ENCODE assay signal across 15 cellular contexts in genomic region chr1:206662396-206663092, GRCh38. TPM values are rescaled to one million over a fixed set of nuclear protein-coding genes. Genes with fewer than 3 reads are reported as not detected.
DNase-seq lines count a peak whose midpoint lies in the region; ATAC-seq and TF ChIP-seq lines count a peak whose summit lies in the region.
"Had no signal": no experiment of that assay in that cellular context is flagged by ENCODE, and none has a peak within 500 bp of the region (broad histone marks: within the 10 kb centered on the region; RNA-seq: fewer than 3 reads in every experiment).

No MANE protein-coding gene starts in this region.

- no peaks in the 10 kb centered on the region for H3K9me2 ChIP-seq in PC-9 (ENCODE audit: insufficient read depth)

- 0 out of 2 replicates have a peak, but pooled peaks cover 8% of the 10 kb centered on the region for H3K27me3 ChIP-seq in PC-9 (ENCODE audit: insufficient read depth, low read depth)
- H3K27me3 ChIP-seq: testis had no signal

- no peaks in the 10 kb centered on the region for H3K4me1 ChIP-seq in PC-9 (replicated peaks; ENCODE audit: insufficient read depth)
- H3K4me1 ChIP-seq: prostate gland had no signal

- H3K4me3 ChIP-seq in PC-9 = no peak overlapping the region
- H3K4me3 ChIP-seq: prostate gland, testis had no signal

- TF ChIP-seq CTCF in PC-9 (conservative IDR thresholded peaks at IDR 0.05) = no peak

- DNase-seq in activated naive CD4-positive, alpha-beta T cell treated with anti-CD3 and anti-CD28 coated beads, Interleukin-2, amount 50 U/mL, for 72 hours (ENCODE audit: low spot score in 2 of 2) = no peak
- no peak for DNase-seq in activated naive CD4-positive, alpha-beta T cell treated with Interleukin-2 at 50 U/mL for 16 hours
- DNase-seq in PC-9 (peak in 1 of 2 experiments; percentile 39), glomerular visceral epithelial cell (ENCODE audit: extremely low spot score) (peak; percentile 11), NCI-H526 treated with DMSO at 0.1 percent for 48 hours (lab: John Stamatoyannopoulos, UW) (no peak), retina (no peak)
- DNase-seq: activated CD4-positive, alpha-beta T cell treated with anti-CD3 and anti-CD28 coated beads, Interleukin-2, amount 50 U/mL, for 4 hours; dermis blood vessel endothelial cell; DND-41; H9; kidney; NCI-H446 treated with DMSO at 0.1 percent for 48 hours; testis had no signal

- H3K36me3 Mint-ChIP-seq in activated naive CD4-positive, alpha-beta T cell treated with anti-CD3 and anti-CD28 coated beads, Interleukin-2, amount 50 U/mL, for 72 hours = no peaks in the 10 kb centered on the region
- no peaks in the 10 kb centered on the region for H3K36me3 Mint-ChIP-seq in stimulated activated naive CD8-positive, alpha-beta T cell treated with anti-CD3 and anti-CD28 coated beads, Interleukin-15, Interleukin-2, amounts not matched to agents 100 ng/mL and 50 ng/mL, for 24 hours (ENCODE audit: low read depth)

- no peaks in the 10 kb centered on the region for H3K9me3 ChIP-seq in PC-9 (ENCODE audit: insufficient read depth, low read depth)
- H3K9me3 ChIP-seq: prostate gland, testis had no signal

- peaks cover 8% of the 10 kb centered on the region; the same call in 1 of the 2 replicates for H3F3A ChIP-seq in PC-9 (ENCODE audit: insufficient read depth, low read depth)

- H3K79me2 ChIP-seq in PC-9 (ENCODE audit: low read depth) = no peaks in the 10 kb centered on the region

- H3K4me3 Mint-ChIP-seq in stimulated activated naive CD8-positive, alpha-beta T cell treated with anti-CD3 and anti-CD28 coated beads, Interleukin-15, Interleukin-2, amounts not matched to agents 100 ng/mL and 50 ng/mL, for 24 hours = peak overlapping the region; percentile 36
- H3K4me3 Mint-ChIP-seq: H9 had no signal

- H3K36me3 ChIP-seq in PC-9 (ENCODE audit: low read depth) = no peaks in the 10 kb centered on the region
- H3K36me3 ChIP-seq: prostate gland had no signal

- CTCF ChIA-PET in PC-9 (lab: Charles Lee) = interaction anchor here (0.7 to 2.3 kb wide), 4 partner anchors 13 to 185 kb away, joined by 4 to 12 read pairs (median 8); partner anchors contain the start of gene DYRK3

- peaks cover 32% of the 10 kb centered on the region for H3K4me1 Mint-ChIP-seq in stimulated activated naive CD8-positive, alpha-beta T cell treated with anti-CD3 and anti-CD28 coated beads, Interleukin-15, Interleukin-2, amounts not matched to agents 100 ng/mL and 50 ng/mL, for 24 hours (ENCODE audit: low read depth)

- POLR2A ChIA-PET in PC-9 (lab: Charles Lee; ENCODE audit: unreplicated experiment) = interaction anchor here (0.7 kb wide), 1 partner anchor 9 kb away, joined by 3 read pairs; no protein-coding TSS in a partner anchor

- H3K27ac Mint-ChIP-seq in activated naive CD4-positive, alpha-beta T cell treated with anti-CD3 and anti-CD28 coated beads, Interleukin-2, amount 50 U/mL, for 72 hours = peak overlapping the region; percentile 1 to 17
- peak overlapping the region; percentile 37 for H3K27ac Mint-ChIP-seq in stimulated activated naive CD8-positive, alpha-beta T cell treated with anti-CD3 and anti-CD28 coated beads, Interleukin-15, Interleukin-2, amounts not matched to agents 100 ng/mL and 50 ng/mL, for 24 hours
- H3K27ac Mint-ChIP-seq: H9 had no signal

- H3K27me3 Mint-ChIP-seq in stimulated activated naive CD8-positive, alpha-beta T cell treated with anti-CD3 and anti-CD28 coated beads, Interleukin-15, Interleukin-2, amounts not matched to agents 100 ng/mL and 50 ng/mL, for 24 hours = peaks cover 39% of the 10 kb centered on the region

- no peaks in the 10 kb centered on the region for H3K9me3 Mint-ChIP-seq in activated naive CD4-positive, alpha-beta T cell treated with anti-CD3 and anti-CD28 coated beads, Interleukin-2, amount 50 U/mL, for 72 hours
- no peaks in the 10 kb centered on the region for H3K9me3 Mint-ChIP-seq in stimulated activated naive CD8-positive, alpha-beta T cell treated with anti-CD3 and anti-CD28 coated beads, Interleukin-15, Interleukin-2, amounts not matched to agents 100 ng/mL and 50 ng/mL, for 24 hours
- H3K9me3 Mint-ChIP-seq: H9 had no signal

- no peak overlapping the region for H3K27ac ChIP-seq in PC-9
- H3K27ac ChIP-seq: prostate gland, testis had no signal

- ATAC-seq in activated naive CD4-positive, alpha-beta T cell treated with anti-CD3 and anti-CD28 coated beads, Interleukin-2, amount 50 U/mL, for 72 hours = peak; percentile 66 to 67

- no TSS peak for BruUV-seq in PC-9 (replicated peaks; lab: Mats Ljungman, UMichigan)

- 0 out of 2 replicates have a peak overlapping the region, but pooled peaks have one; percentile 3 for H3K4me2 ChIP-seq in PC-9

- intact Hi-C loops in PC-9 (cut with micrococcal nuclease; ENCODE audit: unreplicated experiment) = no loop called here

- H2AFZ ChIP-seq in PC-9 = no peak overlapping the region

- H4K20me1 ChIP-seq in PC-9 (ENCODE audit: insufficient read depth) = no peaks in the 10 kb centered on the region

RNA-seq across cellular contexts. Expression of gene MAPKAPK2, which starts 22.2 kb away (rescaled TPM):
- total RNA-seq in activated naive CD4-positive, alpha-beta T cell treated with anti-CD3 and anti-CD28 coated beads, Interleukin-2, amount 50 U/mL, for 72 hours = 100 to 1,000 TPM in 1 of 2 donors, 10 to 100 TPM in 1; 69.4 to 116 TPM
- 62.6 and 70.6 TPM in 2 replicates for total RNA-seq in PC-9 (2021)

RNA-seq across cellular contexts. Expression of gene DYRK3, which starts 27.2 kb away (rescaled TPM):
- total RNA-seq in activated naive CD4-positive, alpha-beta T cell treated with anti-CD3 and anti-CD28 coated beads, Interleukin-2, amount 50 U/mL, for 72 hours = 10 to 100 TPM in 1 of 2 donors, 1 to 10 TPM in 1; 2.8 to 12.8 TPM
- total RNA-seq in PC-9 (2021) = 3.3 and 3.9 TPM in 2 replicates

RNA-seq across cellular contexts. Expression of gene EIF2D, which starts 50.3 kb away (rescaled TPM):
- total RNA-seq in activated naive CD4-positive, alpha-beta T cell treated with anti-CD3 and anti-CD28 coated beads, Interleukin-2, amount 50 U/mL, for 72 hours = 100 to 1,000 TPM in 1 of 2 donors, 10 to 100 TPM in 1; 87.1 to 111 TPM
- 57.3 and 59.0 TPM in 2 replicates for total RNA-seq in PC-9 (2021)
